ENCODE assay signal across 2 cellular contexts in genomic region chr9:34688329-34689161, GRCh38.
TF ChIP-seq lines count a peak whose summit lies in the region.

No MANE protein-coding gene starts in this region.

TF ChIP-seq in H1, 55 proteins besides CTCF, POLR2A, EP300 and RAD21:
- TF ChIP-seq SRF (IDR thresholded peaks at IDR 0.05; ENCODE audit: low read depth, low read length): no peak
- TF ChIP-seq TCF12 (IDR thresholded peaks at IDR 0.05; ENCODE audit: low read depth, low read length): no peak
- no peak for TF ChIP-seq RNF2 (IDR thresholded peaks at IDR 0.05; ENCODE audit: borderline replicate concordance, low read depth, low read length, missing control alignments, poor library complexity, severe bottlenecking)
- TF ChIP-seq CHD2 (IDR thresholded peaks at IDR 0.05; ENCODE audit: low read length): no peak
- no peak for TF ChIP-seq SIRT6 (IDR thresholded peaks at IDR 0.05; ENCODE audit: low read length)
- TF ChIP-seq RFX5 (IDR thresholded peaks at IDR 0.05; ENCODE audit: borderline replicate concordance, low read depth, low read length): no peak
- no peak for TF ChIP-seq PHF8 (conservative IDR thresholded peaks at IDR 0.05; ENCODE audit: low read depth, low read length)
- TF ChIP-seq POU5F1 (IDR thresholded peaks at IDR 0.05; ENCODE audit: low read depth, low read length): no peak
- no peak for TF ChIP-seq E2F6 (IDR thresholded peaks at IDR 0.05)
- TF ChIP-seq CTBP2 (IDR thresholded peaks at IDR 0.05; ENCODE audit: borderline replicate concordance, insufficient read depth, insufficient read length, low read length): no peak
- no peak for TF ChIP-seq CREB1 (IDR thresholded peaks at IDR 0.05)
- TF ChIP-seq ASH2L (IDR thresholded peaks at IDR 0.05; ENCODE audit: low read length): no peak
- no peak for TF ChIP-seq GABPA (IDR thresholded peaks at IDR 0.05; ENCODE audit: borderline replicate concordance, insufficient read depth, low read length)
- TF ChIP-seq JUND (IDR thresholded peaks at IDR 0.05; ENCODE audit: low read length): no peak
- TF ChIP-seq HDAC2 (IDR thresholded peaks at IDR 0.05; ENCODE audit: borderline replicate concordance in 1 of 2, low read depth in 2 of 2, low read length in 2 of 2): no peak
- no peak for TF ChIP-seq MAX (IDR thresholded peaks at IDR 0.05)
- no peak for TF ChIP-seq SAP30 (IDR thresholded peaks at IDR 0.05; ENCODE audit: insufficient read depth, insufficient replicate concordance, low read length)

TF ChIP-seq in HEK293T, 16 proteins besides CTCF, POLR2A, EP300 and RAD21:
- no peak for TF ChIP-seq FOXA1 (IDR thresholded peaks at IDR 0.05)
- TF ChIP-seq HDGF (IDR thresholded peaks at IDR 0.05; ENCODE audit: borderline replicate concordance): no peak
